21 cellular contexts compared by ENCODE assay signal in the genomic region with DNA sequence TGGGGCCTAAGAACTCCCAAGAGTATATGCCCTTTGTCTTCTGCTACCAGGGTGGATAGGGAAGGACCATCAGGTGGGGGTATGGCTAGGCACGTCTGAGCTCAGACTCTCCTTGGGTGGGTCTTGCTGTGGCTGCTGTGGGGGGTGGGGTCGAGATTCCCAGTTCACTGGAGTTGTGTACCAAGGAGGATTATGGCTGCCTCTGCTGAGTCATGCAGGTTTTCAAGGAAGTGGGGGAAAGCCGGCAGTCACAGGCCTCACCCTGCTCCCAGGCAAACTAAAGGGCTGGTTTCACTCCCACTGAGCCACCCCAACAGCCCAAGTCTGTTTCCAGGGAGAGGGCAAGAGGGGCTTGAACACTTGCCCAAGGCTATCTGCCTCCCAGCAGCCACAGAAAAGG.
"Had no signal": no experiment of that assay in that cellular context is flagged by ENCODE, and none has a peak within 500 bp of the region (broad histone marks: within the 10 kb centered on the region; RNA-seq: fewer than 3 reads in every experiment).

No MANE protein-coding gene starts in this region.

- DNase-seq: activated CD4-positive, alpha-beta T cell treated with anti-CD3 and anti-CD28 coated beads, Interleukin-2, amount 10 ng/mL, durations not matched to agents 7 days and 5 days; activated CD4-positive, CD25-positive, alpha-beta regulatory T cell treated with anti-CD3 and anti-CD28 coated beads, Interleukin-2, amount 50 U/mL, for 72 hours; activated CD8-positive, alpha-beta T cell treated with anti-CD3 and anti-CD28 coated beads for 36 hours; activated naive CD4-positive, alpha-beta T cell; adrenal gland; brain microvascular endothelial cell; central memory CD4-positive, alpha-beta T cell; dorsolateral prefrontal cortex; endodermal cell; kidney; left ventricle myocardium superior; midbrain; nucleus accumbens; stimulated activated CD4-positive, alpha-beta T cell treated with anti-CD3 and anti-CD28 coated beads, Interleukin-4, amount 100 ng/mL, for 24 hours; stimulated activated naive CD4-positive, alpha-beta T cell treated with Interleukin-2 at 50 U/mL for 16 hours had no signal

- H2AFZ ChIP-seq: parathyroid adenoma had no signal

- ATAC-seq: activated CD8-positive, alpha-beta T cell treated with anti-CD3 and anti-CD28 coated beads for 36 hours; activated T-helper 17 cell treated with anti-CD3 and anti-CD28 coated beads, Interleukin-2, amount 50 U/mL, for 72 hours; left ventricle myocardium superior; right cardiac atrium had no signal

- H3K9me3 ChIP-seq: adrenal gland, ascending aorta had no signal

- H3K27ac ChIP-seq: adrenal gland, ascending aorta, brain microvascular endothelial cell, dorsolateral prefrontal cortex, epithelial cell of prostate, parathyroid adenoma, VCaP had no signal

- H3K9ac ChIP-seq: parathyroid adenoma had no signal

- H3K4me3 ChIP-seq: adrenal gland, ascending aorta, dorsolateral prefrontal cortex had no signal

- H3K4me1 ChIP-seq: adrenal gland, ascending aorta, parathyroid adenoma had no signal

- FAIRE-seq: kidney had no signal

- H3K36me3 ChIP-seq: adrenal gland, brain microvascular endothelial cell had no signal

- H3K27me3 ChIP-seq: adrenal gland, ascending aorta, brain microvascular endothelial cell, dorsolateral prefrontal cortex had no signal
